In genomic region chr2:84022810-84023431, GRCh38 we compare ENCODE assay signal across 8 cellular contexts.
A peak's percentile ranks its signal among the peaks of the same experiment; 100 is the strongest.
DNase-seq lines count a peak whose midpoint lies in the region; ATAC-seq and TF ChIP-seq lines count a peak whose summit lies in the region.

No MANE protein-coding gene starts in this region.

- CTCF ChIA-PET in HEK293T (lab: Yijun Ruan, JAX): interaction anchor here (0.7 to 1.0 kb wide), 3 partner anchors 9 to 280 kb away, joined by 3 to 7 read pairs (median 3); no protein-coding TSS in a partner anchor

- ATAC-seq in mucosa of descending colon (peak; percentile 58), GM18861 (IDR thresholded peaks at IDR 0.05; ENCODE audit: unreplicated experiment) (no peak), GM19467 (IDR thresholded peaks at IDR 0.05; ENCODE audit: unreplicated experiment) (no peak)

- TF ChIP-seq CTCF in mucosa of descending colon (IDR thresholded peaks at IDR 0.05): peak; percentile 21

- peak; percentile 32 for DNase-seq in NCI-H510A treated with DMSO at 0.1 percent for 48 hours (lab: John Stamatoyannopoulos, UW)
- no peak for DNase-seq in NCI-H510A (lab: John Stamatoyannopoulos, UW)
- DNase-seq in HEK293T (ENCODE audit: extremely low spot score): peak; percentile 37
- DNase-seq in NCI-H748 treated with DMSO at 0.1 percent for 48 hours (lab: John Stamatoyannopoulos, UW): peak; percentile 3
- peak; percentile 41 for DNase-seq in cerebellar cortex (ENCODE audit: low spot score)
- DNase-seq in mucosa of descending colon: peak in 1 of 3 donors; percentile 83

- H3K4me3 ChIP-seq in mucosa of descending colon: no peak overlapping the region

- no peaks in the 10 kb centered on the region for H3K9me3 ChIP-seq in mucosa of descending colon

- POLR2A ChIA-PET in HEK293T (lab: Yijun Ruan, JAX): no interaction called here

- intact Hi-C loops in mucosa of descending colon (cut with DNase I, micrococcal nuclease): loop anchor here in 1 of 2 donors (5.0 kb wide), 1 partner anchor 279 kb away; no protein-coding TSS in a partner anchor

- H3K4me1 ChIP-seq in mucosa of descending colon (ENCODE audit: low read depth): no peaks in the 10 kb centered on the region

- H3K36me3 ChIP-seq in mucosa of descending colon (ENCODE audit: low read depth): no peaks in the 10 kb centered on the region

TF ChIP-seq in HEK293T, 16 proteins besides CTCF, POLR2A, EP300 and RAD21:
- no peak for TF ChIP-seq PKNOX1 (IDR thresholded peaks at IDR 0.05)
- no peak for TF ChIP-seq SP1 (IDR thresholded peaks at IDR 0.05)
- no peak for TF ChIP-seq FOXK2 (IDR thresholded peaks at IDR 0.05)
- no peak for TF ChIP-seq ELF4 (IDR thresholded peaks at IDR 0.05)
